Comparison of ENCODE assay signal across 10 cellular contexts in the genomic region with DNA sequence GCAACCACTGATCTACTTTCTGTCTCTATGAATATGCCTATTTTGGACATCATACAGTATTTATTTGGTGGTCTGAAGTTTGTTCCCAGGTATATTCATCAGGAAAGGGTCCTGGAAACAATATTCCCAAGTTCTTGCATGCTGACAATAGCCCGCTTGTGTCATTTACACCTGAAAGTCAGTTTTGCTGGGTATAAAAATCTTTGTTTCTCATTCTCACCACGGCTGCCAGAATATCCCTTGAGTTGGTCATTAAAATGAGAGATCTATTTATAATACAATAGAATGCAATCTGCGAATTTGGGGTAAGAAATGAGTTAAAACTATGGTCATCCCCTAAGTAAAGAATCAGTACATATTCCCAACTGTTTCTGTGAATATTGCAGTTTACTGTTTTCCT.
"Had no signal": no experiment of that assay in that cellular context is flagged by ENCODE, and none has a peak within 500 bp of the region (broad histone marks: within the 10 kb centered on the region; RNA-seq: fewer than 3 reads in every experiment).

No MANE protein-coding gene starts in this region.

- DNase-seq: H9, HCEC 1CT, HFFc6, IMR-90, KBM-7 had no signal

- H3K4me1 Mint-ChIP-seq: GM23338, H9 had no signal

- FAIRE-seq: H1, H54 had no signal

- H2AFZ ChIP-seq: GM23338 had no signal

- H3K9ac ChIP-seq: KMS-11 had no signal

- ATAC-seq: GM23338 had no signal

- H3K4me2 ChIP-seq: GM23338, KMS-11 had no signal

- H3K4me3 ChIP-seq: GM23338 had no signal

- H3K27ac ChIP-seq: HL-60, KMS-11 had no signal

- H3K27ac Mint-ChIP-seq: GM23338, H9, HFFc6 had no signal

- H3K4me3 Mint-ChIP-seq: GM23338, H9, HFFc6 had no signal
